7 cellular contexts compared by ENCODE assay signal in genomic region chrX:107716816-107717700, GRCh38. TPM values are rescaled to one million over a fixed set of nuclear protein-coding genes. Genes with fewer than 3 reads are reported as not detected.
A peak's percentile ranks its signal among the peaks of the same experiment; 100 is the strongest.
DNase-seq lines count a peak whose midpoint lies in the region; ATAC-seq and TF ChIP-seq lines count a peak whose summit lies in the region.

No MANE protein-coding gene starts in this region.

- TF ChIP-seq CTCF in colonic mucosa (IDR thresholded peaks at IDR 0.05) (no peak), left lung (IDR thresholded peaks at IDR 0.05) (no peak)

- H3K9ac ChIP-seq in colonic mucosa (ENCODE audit: low read depth in 2 of 2, low read length in 2 of 2): peak overlapping the region; percentile 67 to 84

- peak overlapping the region; percentile 71 for H3K27ac ChIP-seq in colonic mucosa
- peak overlapping the region; percentile 92 to 98 for H3K27ac ChIP-seq in left lung

- peaks cover 25% of the 10 kb centered on the region for H3K36me3 Mint-ChIP-seq in activated CD4-positive, alpha-beta T cell treated with anti-CD3 and anti-CD28 coated beads, Interleukin-2, amount 10 ng/mL, durations not matched to agents 24 days and 14 days (ENCODE audit: low read depth)

- peak overlapping the region; percentile 91 for H3K27ac Mint-ChIP-seq in activated CD4-positive, alpha-beta T cell treated with anti-CD3 and anti-CD28 coated beads, Interleukin-2, amount 10 ng/mL, durations not matched to agents 24 days and 14 days

- ATAC-seq in GM18502 (IDR thresholded peaks at IDR 0.05; ENCODE audit: poor library complexity, unreplicated experiment): peak; percentile 76
- peak; percentile 74 for ATAC-seq in HG02571 (IDR thresholded peaks at IDR 0.05; ENCODE audit: unreplicated experiment)
- peak; percentile 70 for ATAC-seq in left lung

- no peaks in the 10 kb centered on the region for H3K27me3 Mint-ChIP-seq in activated CD4-positive, alpha-beta T cell treated with anti-CD3 and anti-CD28 coated beads, Interleukin-2, amount 10 ng/mL, durations not matched to agents 24 days and 14 days

- peaks cover 36% of the 10 kb centered on the region for H3K4me1 Mint-ChIP-seq in activated CD4-positive, alpha-beta T cell treated with anti-CD3 and anti-CD28 coated beads, Interleukin-2, amount 10 ng/mL, durations not matched to agents 24 days and 14 days

- H3K27me3 ChIP-seq in colonic mucosa (peaks cover 3% of the 10 kb centered on the region), left lung (no peaks in the 10 kb centered on the region)

- peak overlapping the region; percentile 54 for H3K4me3 ChIP-seq in colonic mucosa
- H3K4me3 ChIP-seq in left lung: peak overlapping the region; percentile 54 to 72

- DNase-seq in NCI-H1436 treated with DMSO at 0.1 percent for 48 hours (lab: John Stamatoyannopoulos, UW): peak; percentile 27
- DNase-seq in activated CD4-positive, alpha-beta T cell treated with anti-CD3 and anti-CD28 coated beads, Interleukin-2, amount 10 ng/mL, durations not matched to agents 24 days and 14 days: peak; percentile 96
- DNase-seq in colonic mucosa: peak; percentile 89
- peak; percentile 88 to 90 for DNase-seq in left lung
- DNase-seq in stimulated activated CD4-positive, alpha-beta T cell treated with anti-CD3 and anti-CD28 coated beads, Interleukin-2, amount 100 ng/mL, for 48 hours: peak; percentile 63 to 67

- H3K9me3 Mint-ChIP-seq in activated CD4-positive, alpha-beta T cell treated with anti-CD3 and anti-CD28 coated beads, Interleukin-2, amount 10 ng/mL, durations not matched to agents 24 days and 14 days: no peaks in the 10 kb centered on the region

- intact Hi-C loops in activated CD4-positive, alpha-beta T cell treated with anti-CD3 and anti-CD28 coated beads, Interleukin-2, amount 10 ng/mL, durations not matched to agents 24 days and 14 days (cut with micrococcal nuclease): loop anchor here (2.0 to 10.0 kb wide), 3 partner anchors 60 to 108 kb away; partner anchors contain the start of genes MID2 and NCBP2L
- intact Hi-C loops in colonic mucosa (cut with DNase I) (loop anchor here (5.0 kb wide), 2 partner anchors 40 to 60 kb away; partner anchors contain the start of genes NCBP2L and TSC22D3), left lung (cut with DNase I) (loop anchor here in 1 of 2 donors (5.0 kb wide), 1 partner anchor 40 kb away; no protein-coding TSS in a partner anchor)

- H3K9me3 ChIP-seq in colonic mucosa (no peaks in the 10 kb centered on the region), left lung (no peaks in the 10 kb centered on the region)

- peak overlapping the region; percentile 95 for H3K4me3 Mint-ChIP-seq in activated CD4-positive, alpha-beta T cell treated with anti-CD3 and anti-CD28 coated beads, Interleukin-2, amount 10 ng/mL, durations not matched to agents 24 days and 14 days

- no peaks in the 10 kb centered on the region for H3K36me3 ChIP-seq in colonic mucosa
- peaks cover 0 to 28% of the 10 kb centered on the region in 2 donors for H3K36me3 ChIP-seq in left lung

- no peaks in the 10 kb centered on the region for H3K4me1 ChIP-seq in colonic mucosa
- peaks cover 4 to 58% of the 10 kb centered on the region in 2 donors for H3K4me1 ChIP-seq in left lung

RNA-seq across cellular contexts. Expression of gene TSC22D3, which starts 58.5 kb away (rescaled TPM):
- total RNA-seq in activated CD4-positive, alpha-beta T cell treated with anti-CD3 and anti-CD28 coated beads, Interleukin-2, amount 10 ng/mL, durations not matched to agents 24 days and 14 days: 17.4 and 18.2 TPM in 2 replicates
- 10 to 100 TPM; 18.5 to 23.3 TPM for total RNA-seq in colonic mucosa
- total RNA-seq in left lung: 100 to 1,000 TPM; 137 to 156 TPM

Comparison
In these comparisons a context has a peak if more than half of its experiments do, and no peak if none do; other contexts are left out.
1. Peak in every context shown above with its lines: DNase-seq, ATAC-seq, H3K4me3 ChIP-seq and H3K27ac ChIP-seq.
2. DNase-seq: peak in every context shown above with its lines; median percentile 96 in activated CD4-positive, alpha-beta T cell treated with anti-CD3 and anti-CD28 coated beads, Interleukin-2, amount 10 ng/mL, durations not matched to agents 24 days and 14 days; 89 in colonic mucosa; 89 in left lung; 65 in stimulated activated CD4-positive, alpha-beta T cell treated with anti-CD3 and anti-CD28 coated beads, Interleukin-2, amount 100 ng/mL, for 48 hours; 27 in NCI-H1436 treated with DMSO at 0.1 percent for 48 hours.